Comparison of ENCODE assay signal across 9 cellular contexts in genomic region chr15:67783303-67783702, GRCh38. TPM values are rescaled to one million over a fixed set of nuclear protein-coding genes. Genes with fewer than 3 reads are reported as not detected.
A peak's percentile ranks its signal among the peaks of the same experiment; 100 is the strongest.
DNase-seq lines count a peak whose midpoint lies in the region; ATAC-seq and TF ChIP-seq lines count a peak whose summit lies in the region.
"Had no signal": no experiment of that assay in that cellular context is flagged by ENCODE, and none has a peak within 500 bp of the region (broad histone marks: within the 10 kb centered on the region; RNA-seq: fewer than 3 reads in every experiment).

No MANE protein-coding gene starts in this region.

- H3K9me2 ChIP-seq in OCI-LY1 (ENCODE audit: low read depth, low read length) = no peaks in the 10 kb centered on the region

- H3K27ac Mint-ChIP-seq in activated naive CD4-positive, alpha-beta T cell treated with anti-CD3 and anti-CD28 coated beads, Interleukin-2, amount 50 U/mL, for 24 hours = peak overlapping the region; percentile 9

- H3K9me3 ChIP-seq in OCI-LY1 (ENCODE audit: low read length) = no peaks in the 10 kb centered on the region
- H3K9me3 ChIP-seq: neutrophil had no signal

- DNase-seq in GM10266 (ENCODE audit: extremely low spot score) (no peak), NCI-H2107 treated with DMSO at 0.1 percent for 48 hours (lab: John Stamatoyannopoulos, UW; ENCODE audit: unreplicated experiment) (no peak), sciatic nerve (ENCODE audit: low spot score) (no peak), NCI-H226 (no peak), NCI-H1092 (lab: John Stamatoyannopoulos, UW) (no peak)

- H3K4me3 Mint-ChIP-seq in activated naive CD4-positive, alpha-beta T cell treated with anti-CD3 and anti-CD28 coated beads, Interleukin-2, amount 50 U/mL, for 24 hours = peak overlapping the region; percentile 13

- H3K4me3 ChIP-seq in OCI-LY1 (ENCODE audit: low read depth, low read length, poor library complexity, severe bottlenecking) = peak overlapping the region; percentile 80

- ATAC-seq in HG02759 (IDR thresholded peaks at IDR 0.05; ENCODE audit: unreplicated experiment) (peak; percentile 78), sciatic nerve (no peak)

- H3K36me3 ChIP-seq in OCI-LY1 (ENCODE audit: insufficient read depth, low read length) = no peaks in the 10 kb centered on the region
- H3K36me3 ChIP-seq: neutrophil had no signal

- peak overlapping the region; percentile 96 for H3K4me2 ChIP-seq in OCI-LY1 (ENCODE audit: low read length)

- H3K27me3 ChIP-seq in OCI-LY1 (ENCODE audit: insufficient read depth, low read length) = no peaks in the 10 kb centered on the region
- H3K27me3 ChIP-seq: neutrophil had no signal

- H3K9ac ChIP-seq in OCI-LY1 (ENCODE audit: low read length) = peak overlapping the region; percentile 97

- peaks cover 100% of the 10 kb centered on the region for H3K4me1 ChIP-seq in OCI-LY1 (ENCODE audit: insufficient read depth, low read length, severe bottlenecking)

- H3F3A ChIP-seq in OCI-LY1 (ENCODE audit: insufficient read depth, low read length) = peaks cover 12% of the 10 kb centered on the region

- peaks cover 14% of the 10 kb centered on the region; the same call in 1 of the 2 replicates for H3K79me2 ChIP-seq in OCI-LY1 (ENCODE audit: insufficient read depth, low read length)

- peak overlapping the region; percentile 99 for H3K27ac ChIP-seq in OCI-LY1 (ENCODE audit: low read depth, low read length, poor library complexity, severe bottlenecking)
- H3K27ac ChIP-seq: neutrophil had no signal

- H4K20me1 ChIP-seq in OCI-LY1 (ENCODE audit: insufficient read depth, low read length) = no peaks in the 10 kb centered on the region

- intact Hi-C loops in sciatic nerve (cut with DNase I) = no loop called here

- no peaks in the 10 kb centered on the region for H3K9me3 Mint-ChIP-seq in activated naive CD4-positive, alpha-beta T cell treated with anti-CD3 and anti-CD28 coated beads, Interleukin-2, amount 50 U/mL, for 24 hours

- H3K4me1 Mint-ChIP-seq in activated naive CD4-positive, alpha-beta T cell treated with anti-CD3 and anti-CD28 coated beads, Interleukin-2, amount 50 U/mL, for 24 hours = peaks cover 25% of the 10 kb centered on the region

- H3K27me3 Mint-ChIP-seq in activated naive CD4-positive, alpha-beta T cell treated with anti-CD3 and anti-CD28 coated beads, Interleukin-2, amount 50 U/mL, for 24 hours = no peaks in the 10 kb centered on the region

- TF ChIP-seq CTCF in GM10266 (IDR thresholded peaks at IDR 0.05; ENCODE audit: control insufficient read depth, insufficient read depth, low read depth, missing control alignments) = peak; percentile 46
- peak; percentile 78 for TF ChIP-seq CTCF in OCI-LY1 (IDR thresholded peaks at IDR 0.05; ENCODE audit: low read length)

- H3K36me3 Mint-ChIP-seq in activated naive CD4-positive, alpha-beta T cell treated with anti-CD3 and anti-CD28 coated beads, Interleukin-2, amount 50 U/mL, for 24 hours = peaks cover 7% of the 10 kb centered on the region

- H2AFZ ChIP-seq in OCI-LY1 (ENCODE audit: low read length) = no peak overlapping the region

RNA-seq across cellular contexts. Expression of gene SKOR1, which starts 42.0 kb away (rescaled TPM):
- 1.3 TPM for total RNA-seq in sciatic nerve

RNA-seq across cellular contexts. Expression of gene RNU6-1, which starts 56.5 kb away (rescaled TPM):
- total RNA-seq in sciatic nerve = not detected
